8 cellular contexts compared by ENCODE assay signal in the genomic region with DNA sequence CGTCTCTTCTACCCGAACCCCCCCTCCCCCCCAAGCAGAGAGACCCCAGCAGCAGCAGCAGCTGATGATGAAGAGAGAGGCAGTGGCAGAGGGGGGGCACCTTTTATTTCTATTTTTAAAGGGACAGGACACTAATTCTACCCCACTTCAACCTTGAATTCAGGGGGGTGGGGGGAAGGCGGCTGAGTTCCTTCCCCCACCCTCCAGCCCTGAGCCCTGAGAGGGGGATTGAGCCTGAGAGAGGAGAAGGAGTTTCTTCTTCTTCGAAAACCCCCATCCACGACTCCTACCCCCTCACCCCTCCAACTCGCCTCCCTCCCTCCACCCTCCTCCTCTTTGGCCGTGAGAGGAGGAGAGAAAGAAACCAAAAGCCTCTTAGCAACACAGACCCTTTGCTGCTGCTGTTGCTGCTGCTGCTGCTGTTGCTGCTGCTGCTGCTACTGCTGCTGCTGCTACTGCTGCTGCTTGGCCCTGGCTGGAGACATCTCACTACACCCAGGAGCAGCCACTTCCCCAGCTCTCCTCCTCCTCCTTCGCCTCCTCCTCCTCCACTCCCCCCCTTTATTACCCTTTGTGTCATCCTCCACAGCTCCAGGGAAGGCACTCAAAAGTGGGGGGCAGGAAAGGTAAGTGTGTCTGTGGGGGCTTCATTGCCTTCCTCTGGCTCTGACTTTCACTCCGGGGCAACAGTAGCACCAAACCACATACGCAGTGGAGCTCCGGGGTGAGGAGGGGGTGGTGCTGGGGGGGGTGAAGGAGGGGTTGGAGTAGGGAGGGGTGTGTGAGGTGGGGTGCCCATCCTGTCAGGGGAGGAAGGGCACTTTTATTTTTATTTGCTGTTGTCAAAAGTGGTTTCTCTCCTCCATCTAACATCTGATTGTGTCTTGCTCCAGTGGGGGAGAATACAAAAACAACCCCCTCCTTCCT. TPM values are rescaled to one million over a fixed set of nuclear protein-coding genes. Genes with fewer than 3 reads are reported as not detected.
DNase-seq lines count a peak whose midpoint lies in the region; ATAC-seq and TF ChIP-seq lines count a peak whose summit lies in the region.

A gene (plus strand): TSS at position 33 of the 927 bp plus-strand sequence.

- H3K27me3 ChIP-seq in DND-41 (ENCODE audit: insufficient read depth, low read length, poor library complexity): no peaks in the 10 kb centered on the region
- no peaks in the 10 kb centered on the region for H3K27me3 ChIP-seq in breast epithelium

- H3K79me2 ChIP-seq in DND-41 (ENCODE audit: insufficient read depth, low read length): peaks cover 89% of the 10 kb centered on the region

- peak within 1 kb of the TSS; percentile 68 for H3K9ac ChIP-seq in DND-41 (ENCODE audit: low read depth, low read length)

- no peaks in the 10 kb centered on the region; the same call in 1 of the 2 replicates for H3K36me3 ChIP-seq in DND-41 (ENCODE audit: insufficient read depth, low read length)
- no peaks in the 10 kb centered on the region for H3K36me3 ChIP-seq in breast epithelium

- peaks cover 5% of the 10 kb centered on the region; the same call in 1 of the 2 replicates for H4K20me1 ChIP-seq in DND-41 (ENCODE audit: insufficient read depth, low read length)

- TF ChIP-seq CTCF in DND-41 (IDR thresholded peaks at IDR 0.05; ENCODE audit: borderline replicate concordance, extremely low read depth, low read length, poor library complexity, severe bottlenecking) (no peak), breast epithelium (IDR thresholded peaks at IDR 0.05) (no peak)

- peak within 1 kb of the TSS; percentile 81 for H3K4me2 ChIP-seq in DND-41 (ENCODE audit: insufficient read depth, low read length)

- peak; percentile 77 for DNase-seq in DND-41
- peak; percentile 15 for DNase-seq in HS-5 (ENCODE audit: low read depth)
- peak; percentile 33 to 77 (median 51) for DNase-seq in T-helper 1 cell
- DNase-seq in breast epithelium (ENCODE audit: low spot score in 2 of 2): peak in 1 of 2 donors; percentile 51
- peak; percentile 86 for DNase-seq in islet precursor cell
- DNase-seq in stimulated activated CD4-positive, alpha-beta T cell treated with anti-CD3 and anti-CD28 coated beads, Interleukin-1b, Interleukin-23, amount 100 ng/mL, for 1 hour (ENCODE audit: low read depth in 2 of 2): peak; percentile 2 to 34
- DNase-seq in medulla oblongata (ENCODE audit: extremely low spot score): no peak

- TF ChIP-seq POLR2A in breast epithelium (IDR thresholded peaks at IDR 0.05): no peak

- H3K4me1 ChIP-seq in DND-41 (ENCODE audit: insufficient read depth, low read length) (peaks cover 53% of the 10 kb centered on the region), breast epithelium (peaks cover 0 to 8% of the 10 kb centered on the region in 2 donors)

- peak within 1 kb of the TSS; percentile 68 to 86 for H3K4me3 ChIP-seq in DND-41 (ENCODE audit: low read depth in 1 of 2, low read length in 2 of 2)
- H3K4me3 ChIP-seq in breast epithelium: peak within 1 kb of the TSS; percentile 60 to 80 (median 78)

- H2AFZ ChIP-seq in DND-41 (ENCODE audit: low read depth, low read length): peak within 1 kb of the TSS; percentile 82

- ATAC-seq in DND-41 (ENCODE audit: insufficient read depth, low read depth) (peak; percentile 52), GM21367 (IDR thresholded peaks at IDR 0.05; ENCODE audit: unreplicated experiment) (peak; percentile 23)

- H3K27ac ChIP-seq in DND-41 (ENCODE audit: low read length): peak within 1 kb of the TSS; percentile 97
- peak within 1 kb of the TSS; percentile 90 to 93 for H3K27ac ChIP-seq in breast epithelium

- intact Hi-C loops in breast epithelium (cut with DNase I; ENCODE audit: low total_unique reads): no loop called here

- no peaks in the 10 kb centered on the region for H3K9me3 ChIP-seq in DND-41 (ENCODE audit: insufficient read depth, low read length, severe bottlenecking)
- H3K9me3 ChIP-seq in breast epithelium: no peaks in the 10 kb centered on the region

RNA-seq across cellular contexts. Expression of the gene that starts here (rescaled TPM):
- total RNA-seq in breast epithelium: 10 to 100 TPM; 24.0 to 63.8 (median 40.3) TPM
